Comparison of ENCODE assay signal across 8 cellular contexts in genomic region chrX:107729558-107730297, GRCh38.
DNase-seq lines count a peak whose midpoint lies in the region; ATAC-seq and TF ChIP-seq lines count a peak whose summit lies in the region.

No MANE protein-coding gene starts in this region.

- TF ChIP-seq CTCF in GM10248 (IDR thresholded peaks at IDR 0.05; ENCODE audit: control extremely low read depth, extremely low read depth, low read depth, missing control alignments) = no peak

- ATAC-seq in GM21529 (IDR thresholded peaks at IDR 0.05; ENCODE audit: unreplicated experiment) = peak; percentile 82

- CTCF ChIA-PET in GM10248 (lab: Yijun Ruan, JAX) = interaction anchor here (1.2 to 2.5 kb wide), 5 partner anchors 8 to 56 kb away, joined by 3 to 28 read pairs (median 6); no protein-coding TSS in a partner anchor

- POLR2A ChIA-PET in GM10248 (lab: Yijun Ruan, JAX) = interaction anchor here (2.7 kb wide), 1 partner anchor 14 kb away, joined by 14 read pairs; no protein-coding TSS in a partner anchor

- DNase-seq in GM10248 (ENCODE audit: extremely low spot score) (peak; percentile 39), NCI-H345 treated with DMSO at 0.1 percent for 48 hours (lab: John Stamatoyannopoulos, UW; ENCODE audit: unreplicated experiment) (peak; percentile 28), left kidney (ENCODE audit: low read depth, low spot score) (peak; percentile 60), hepatic stellate cell (ENCODE audit: low spot score) (no peak), NCI-H1048 (lab: John Stamatoyannopoulos, UW) (no peak), NCI-H2196 treated with DMSO at 0.1 percent for 48 hours (lab: John Stamatoyannopoulos, UW; ENCODE audit: unreplicated experiment) (no peak), Ammon's horn (ENCODE audit: low spot score) (no peak)

Comparison
In these comparisons a context has a peak if more than half of its experiments do, and no peak if none do; other contexts are left out.
1. DNase-seq: peak in GM10248 (single experiment), NCI-H345 treated with DMSO at 0.1 percent for 48 hours (single experiment) and left kidney (single experiment); none in hepatic stellate cell (single experiment), NCI-H1048 (single experiment), NCI-H2196 treated with DMSO at 0.1 percent for 48 hours (single experiment) and Ammon's horn (single experiment).